ENCODE assay signal across 11 cellular contexts in genomic region chr4:23934915-23935314, GRCh38. TPM values are rescaled to one million over a fixed set of nuclear protein-coding genes. Genes with fewer than 3 reads are reported as not detected.
DNase-seq lines count a peak whose midpoint lies in the region; ATAC-seq, FAIRE-seq and TF ChIP-seq lines count a peak whose summit lies in the region.
"Had no signal": no experiment of that assay in that cellular context is flagged by ENCODE, and none has a peak within 500 bp of the region (broad histone marks: within the 10 kb centered on the region; RNA-seq: fewer than 3 reads in every experiment).

No MANE protein-coding gene starts in this region.

- no peak for ATAC-seq in naive thymus-derived CD8-positive, alpha-beta T cell

- POLR2A ChIA-PET in GM10248 (lab: Yijun Ruan, JAX), result no interaction called here
- POLR2A ChIA-PET in naive thymus-derived CD8-positive, alpha-beta T cell (lab: Charles Lee), result no interaction called here

- H3K9me3 Mint-ChIP-seq in Calu3 (ENCODE audit: low read depth, unreplicated experiment) (peaks cover 3% of the 10 kb centered on the region), osteocyte (ENCODE audit: unreplicated experiment) (no peaks in the 10 kb centered on the region)
- peaks cover 0 to 14% (median 3%) of the 10 kb centered on the region in 9 donors for H3K9me3 Mint-ChIP-seq in naive thymus-derived CD8-positive, alpha-beta T cell

- H3K4me3 ChIP-seq in fibroblast of the aortic adventitia (ENCODE audit: low read depth, low read length), result no peak overlapping the region
- H3K4me3 ChIP-seq: esophagus squamous epithelium had no signal

- FAIRE-seq in RCC 7860 (lab: Jason Lieb, UNC), result peak; percentile 96

- peak overlapping the region; percentile 36 for H3K27ac Mint-ChIP-seq in Calu3 (ENCODE audit: unreplicated experiment)
- peak overlapping the region; percentile 84 for H3K27ac Mint-ChIP-seq in osteocyte (ENCODE audit: unreplicated experiment)
- no peak overlapping the region for H3K27ac Mint-ChIP-seq in naive thymus-derived CD8-positive, alpha-beta T cell

- intact Hi-C loops in Calu3 (cut with micrococcal nuclease; ENCODE audit: unreplicated experiment), result no loop called here

- peaks cover 35% of the 10 kb centered on the region for H3K4me1 Mint-ChIP-seq in Calu3 (ENCODE audit: low read depth, unreplicated experiment)
- peaks cover 61% of the 10 kb centered on the region for H3K4me1 Mint-ChIP-seq in osteocyte (ENCODE audit: unreplicated experiment)
- H3K4me1 Mint-ChIP-seq in naive thymus-derived CD8-positive, alpha-beta T cell, result no peaks in the 10 kb centered on the region

- CTCF ChIA-PET in Calu3 (lab: Charles Lee), result interaction anchor here (0.6 kb wide), 1 partner anchor 43 kb away, joined by 3 read pairs; no protein-coding TSS in a partner anchor
- CTCF ChIA-PET in GM10248 (lab: Yijun Ruan, JAX), result no interaction called here

- BruUV-seq in Calu3 (replicated peaks; lab: Mats Ljungman, UMichigan), result no TSS peak

- H3K4me3 Mint-ChIP-seq in Calu3 (ENCODE audit: low read depth, unreplicated experiment) (no peak overlapping the region), osteocyte (ENCODE audit: unreplicated experiment) (no peak overlapping the region)
- H3K4me3 Mint-ChIP-seq in naive thymus-derived CD8-positive, alpha-beta T cell, result no peak overlapping the region

- DNase-seq in Calu3, result peak; percentile 50
- peak; percentile 90 for DNase-seq in RCC 7860 (ENCODE audit: low spot score)
- peak; percentile 70 for DNase-seq in fibroblast of the aortic adventitia (ENCODE audit: low read depth)
- DNase-seq in osteocyte (ENCODE audit: extremely low spot score, unreplicated experiment), result peak; percentile 91
- DNase-seq in retina, result no peak
- no peak for DNase-seq in OCI-M2 (lab: John Stamatoyannopoulos, UW; ENCODE audit: unreplicated experiment)
- DNase-seq in GM10248 (ENCODE audit: extremely low spot score), result no peak
- no peak for DNase-seq in naive thymus-derived CD8-positive, alpha-beta T cell
- DNase-seq: activated CD4-positive, alpha-beta T cell treated with anti-CD3 and anti-CD28 coated beads for 4 hours; esophagus squamous epithelium; NCI-H1694 had no signal

- H3K36me3 Mint-ChIP-seq in Calu3 (ENCODE audit: insufficient read depth, unreplicated experiment), result peaks cover 4% of the 10 kb centered on the region
- H3K36me3 Mint-ChIP-seq in osteocyte (ENCODE audit: unreplicated experiment), result no peaks in the 10 kb centered on the region
- no peaks in the 10 kb centered on the region for H3K36me3 Mint-ChIP-seq in naive thymus-derived CD8-positive, alpha-beta T cell

- H3K27me3 Mint-ChIP-seq in Calu3 (ENCODE audit: unreplicated experiment) (no peaks in the 10 kb centered on the region), osteocyte (ENCODE audit: unreplicated experiment) (no peaks in the 10 kb centered on the region)
- no peaks in the 10 kb centered on the region for H3K27me3 Mint-ChIP-seq in naive thymus-derived CD8-positive, alpha-beta T cell

- TF ChIP-seq CTCF in Calu3 (IDR thresholded peaks at IDR 0.05; ENCODE audit: unreplicated experiment) (no peak), fibroblast of the aortic adventitia (IDR thresholded peaks at IDR 0.05; ENCODE audit: insufficient read depth, low read length) (no peak), osteocyte (IDR thresholded peaks at IDR 0.05) (peak; percentile 47), GM10248 (IDR thresholded peaks at IDR 0.05; ENCODE audit: control extremely low read depth, extremely low read depth, low read depth, missing control alignments) (no peak)

RNA-seq across cellular contexts. Expression of gene PPARGC1A, which starts 45.1 kb away (rescaled TPM):
- total RNA-seq in Calu3 (2022) (5.4 and 7.6 TPM in 2 replicates), fibroblast of the aortic adventitia (ENCODE audit: low replicate concordance) (0.81 and 15.9 TPM in 2 replicates), osteocyte (10.2 and 11.8 TPM in 2 replicates)
- total RNA-seq in naive thymus-derived CD8-positive, alpha-beta T cell, result not detected
- not detected for polyA plus RNA-seq in naive thymus-derived CD8-positive, alpha-beta T cell

Comparison
In these comparisons a context has a peak if more than half of its experiments do, and no peak if none do; other contexts are left out.
1. DNase-seq: peak in Calu3 (single experiment), RCC 7860 (single experiment), fibroblast of the aortic adventitia (single experiment) and osteocyte (single experiment); none in retina (single experiment), OCI-M2 (single experiment), GM10248 (single experiment) and naive thymus-derived CD8-positive, alpha-beta T cell (0 of 10).
2. H3K27ac Mint-ChIP-seq: peak in Calu3 (single experiment) and osteocyte (single experiment); none in naive thymus-derived CD8-positive, alpha-beta T cell (0 of 10).